ENCODE assay signal across 8 cellular contexts in the genomic region with DNA sequence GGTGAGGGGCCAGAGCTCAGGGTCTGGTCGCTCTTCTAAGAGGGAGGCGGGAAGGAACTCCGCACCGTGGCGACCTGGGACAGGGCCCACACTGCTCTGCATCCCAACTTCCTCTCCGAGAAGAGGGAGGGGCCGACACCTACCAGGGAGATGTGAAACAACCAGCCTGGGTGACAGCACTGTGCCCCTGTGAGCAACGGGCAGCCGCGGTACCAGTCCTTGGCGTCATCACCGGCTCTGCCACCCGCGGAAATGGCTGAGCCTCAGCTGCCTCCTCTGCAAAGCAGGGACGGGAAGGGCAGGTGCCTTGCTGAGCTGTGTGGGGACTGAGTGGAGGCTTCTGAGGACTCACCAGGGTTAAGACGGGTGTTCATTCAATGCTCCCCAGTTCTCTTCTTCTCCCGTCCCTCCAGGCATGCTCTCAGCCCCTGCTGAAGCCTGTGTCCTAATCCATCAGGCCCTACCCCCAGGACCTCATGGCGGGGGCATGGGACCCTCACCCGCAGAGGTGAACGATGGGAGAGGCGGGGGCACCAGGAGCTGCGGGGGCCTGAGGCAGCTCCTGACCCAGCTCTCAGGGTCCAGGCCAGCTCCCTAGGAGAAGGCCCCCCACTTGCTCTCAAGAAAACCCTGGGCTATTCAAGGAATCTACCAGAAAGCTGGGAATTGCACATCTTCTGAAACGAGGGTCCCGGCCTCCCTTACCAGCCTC. TPM values are rescaled to one million over a fixed set of nuclear protein-coding genes. Genes with fewer than 3 reads are reported as not detected.
DNase-seq lines count a peak whose midpoint lies in the region; ATAC-seq lines count a peak whose summit lies in the region.

No MANE protein-coding gene starts in this region.

- H3K36me3 Mint-ChIP-seq in activated CD8-positive, alpha-beta memory T cell treated with anti-CD3 and anti-CD28 coated beads, Interleukin-2, amount 10 ng/mL, durations not matched to agents 7 days and 5 days = no peaks in the 10 kb centered on the region
- H3K36me3 Mint-ChIP-seq in immature natural killer cell = no peaks in the 10 kb centered on the region

- CTCF ChIA-PET in activated CD8-positive, alpha-beta memory T cell treated with anti-CD3 and anti-CD28 coated beads, Interleukin-2, amount 10 ng/mL, durations not matched to agents 7 days and 5 days (lab: Charles Lee) = no interaction called here

- peak overlapping the region; percentile 15 for H3K27ac Mint-ChIP-seq in activated CD8-positive, alpha-beta memory T cell treated with anti-CD3 and anti-CD28 coated beads, Interleukin-2, amount 10 ng/mL, durations not matched to agents 7 days and 5 days
- H3K27ac Mint-ChIP-seq in immature natural killer cell = peak overlapping the region; percentile 83 to 92 (median 90)

- no peaks in the 10 kb centered on the region for H3K27me3 Mint-ChIP-seq in activated CD8-positive, alpha-beta memory T cell treated with anti-CD3 and anti-CD28 coated beads, Interleukin-2, amount 10 ng/mL, durations not matched to agents 7 days and 5 days
- peaks cover 0 to 8% (median 2%) of the 10 kb centered on the region in 3 donors for H3K27me3 Mint-ChIP-seq in immature natural killer cell (ENCODE audit: low read depth in 3 of 3)

- peak in 2 of 3 donors; percentile 28 to 43 for DNase-seq in stimulated activated CD4-positive, alpha-beta T cell treated with anti-CD3 and anti-CD28 coated beads, Interleukin-12 subunit alpha, Interleukin-12 subunit beta, amount 100 ng/mL, for 48 hours (ENCODE audit: low read depth in 2 of 3, low spot score in 1 of 3)
- no peak for DNase-seq in stimulated activated CD4-positive, alpha-beta T cell treated with anti-CD3 and anti-CD28 coated beads, Interleukin-12 subunit alpha, Interleukin-12 subunit beta, amount 100 ng/mL, for 4 hours
- DNase-seq in activated CD8-positive, alpha-beta memory T cell treated with anti-CD3 and anti-CD28 coated beads, Interleukin-2, amount 10 ng/mL, durations not matched to agents 7 days and 5 days = no peak
- DNase-seq in immature natural killer cell (peak; percentile 75 to 76 (median 75)), NCI-H1105 treated with DMSO at 0.1 percent for 48 hours (lab: John Stamatoyannopoulos, UW) (no peak), NCI-H146 (lab: John Stamatoyannopoulos, UW) (no peak)
- DNase-seq in stimulated activated CD4-positive, alpha-beta T cell treated with anti-CD3 and anti-CD28 coated beads, Interleukin-1b, Interleukin-23, amount 100 ng/mL, for 48 hours = peak; percentile 57

- H3K4me3 Mint-ChIP-seq in activated CD8-positive, alpha-beta memory T cell treated with anti-CD3 and anti-CD28 coated beads, Interleukin-2, amount 10 ng/mL, durations not matched to agents 7 days and 5 days = no peak overlapping the region
- peak overlapping the region; percentile 61 to 81 (median 73) for H3K4me3 Mint-ChIP-seq in immature natural killer cell

- H3K9me3 Mint-ChIP-seq in activated CD8-positive, alpha-beta memory T cell treated with anti-CD3 and anti-CD28 coated beads, Interleukin-2, amount 10 ng/mL, durations not matched to agents 7 days and 5 days (ENCODE audit: low read depth) = no peaks in the 10 kb centered on the region
- no peaks in the 10 kb centered on the region for H3K9me3 Mint-ChIP-seq in immature natural killer cell

- peak; percentile 81 for ATAC-seq in HG03442 (IDR thresholded peaks at IDR 0.05; ENCODE audit: unreplicated experiment)
- ATAC-seq in activated CD8-positive, alpha-beta memory T cell treated with anti-CD3 and anti-CD28 coated beads, Interleukin-2, amount 10 ng/mL, durations not matched to agents 7 days and 5 days = peak; percentile 57

- H3K4me1 Mint-ChIP-seq in activated CD8-positive, alpha-beta memory T cell treated with anti-CD3 and anti-CD28 coated beads, Interleukin-2, amount 10 ng/mL, durations not matched to agents 7 days and 5 days = peaks cover 37% of the 10 kb centered on the region
- peaks cover 61 to 66% of the 10 kb centered on the region in 2 donors for H3K4me1 Mint-ChIP-seq in immature natural killer cell

RNA-seq across cellular contexts. Expression of gene ZNF787, which starts 9.3 kb away (rescaled TPM):
- 10 to 100 TPM; 34.7 to 36.7 TPM for total RNA-seq in activated CD8-positive, alpha-beta memory T cell treated with anti-CD3 and anti-CD28 coated beads, Interleukin-2, amount 10 ng/mL, durations not matched to agents 7 days and 5 days
- polyA plus RNA-seq in immature natural killer cell = 1 to 10 TPM in 2 of 3 donors, under 1 TPM in 1; 0.69 to 2.2 (median 1.5) TPM

RNA-seq across cellular contexts. Expression of gene ZNF444, which starts 29.3 kb away (rescaled TPM):
- 10 to 100 TPM; 29.3 to 32.5 TPM for total RNA-seq in activated CD8-positive, alpha-beta memory T cell treated with anti-CD3 and anti-CD28 coated beads, Interleukin-2, amount 10 ng/mL, durations not matched to agents 7 days and 5 days
- 10 to 100 TPM in 1 of 3 donors, 1 to 10 TPM in 2; 7.9 to 19.1 (median 9.0) TPM for polyA plus RNA-seq in immature natural killer cell

Comparison
In these comparisons a context has a peak if more than half of its experiments do, and no peak if none do; other contexts are left out.
1. DNase-seq: peak in stimulated activated CD4-positive, alpha-beta T cell treated with anti-CD3 and anti-CD28 coated beads, Interleukin-12 subunit alpha, Interleukin-12 subunit beta, amount 100 ng/mL, for 48 hours (2 of 3), immature natural killer cell (3 of 3) and stimulated activated CD4-positive, alpha-beta T cell treated with anti-CD3 and anti-CD28 coated beads, Interleukin-1b, Interleukin-23, amount 100 ng/mL, for 48 hours (single experiment); none in stimulated activated CD4-positive, alpha-beta T cell treated with anti-CD3 and anti-CD28 coated beads, Interleukin-12 subunit alpha, Interleukin-12 subunit beta, amount 100 ng/mL, for 4 hours (single experiment), activated CD8-positive, alpha-beta memory T cell treated with anti-CD3 and anti-CD28 coated beads, Interleukin-2, amount 10 ng/mL, durations not matched to agents 7 days and 5 days (single experiment), NCI-H1105 treated with DMSO at 0.1 percent for 48 hours (single experiment) and NCI-H146 (single experiment).